Comparison of ENCODE assay signal across 25 cellular contexts in genomic region chr1:175080030-175080429, GRCh38. TPM values are rescaled to one million over a fixed set of nuclear protein-coding genes. Genes with fewer than 3 reads are reported as not detected.
"Had no signal": no experiment of that assay in that cellular context is flagged by ENCODE, and none has a peak within 500 bp of the region (broad histone marks: within the 10 kb centered on the region; RNA-seq: fewer than 3 reads in every experiment).

No MANE protein-coding gene starts in this region.

- H3K4me3 ChIP-seq: colonic mucosa, esophagus squamous epithelium, gastrocnemius medialis, heart right ventricle, left lung, lower lobe of right lung, mucosa of descending colon had no signal

- H3K27ac ChIP-seq: colonic mucosa, esophagus squamous epithelium, gastrocnemius medialis, heart right ventricle, left lung, lower lobe of right lung had no signal

- H3K36me3 ChIP-seq: colonic mucosa, esophagus squamous epithelium, gastrocnemius medialis, heart right ventricle, left lung, lower lobe of right lung had no signal

- H3K4me1 ChIP-seq: colonic mucosa, esophagus squamous epithelium, gastrocnemius medialis, heart right ventricle, left lung, lower lobe of right lung had no signal

- H3K27me3 ChIP-seq: colonic mucosa, esophagus squamous epithelium, gastrocnemius medialis, left lung had no signal

- ATAC-seq: effector memory CD8-positive, alpha-beta T cell; gastrocnemius medialis; heart right ventricle; left cardiac atrium; left lung; left ventricle myocardium superior; lower lobe of right lung; mucosa of descending colon had no signal

- DNase-seq: colonic mucosa; cortex of kidney; effector CD8-positive, alpha-beta T cell; effector memory CD8-positive, alpha-beta T cell; esophagus squamous epithelium; foreskin fibroblast; foreskin melanocyte; gastrocnemius medialis; glutamatergic neuron; head of caudate nucleus; heart right ventricle; hippocampal formation; left cardiac atrium; left lung; left ventricle myocardium superior; lower lobe of right lung; mesenchymal stem cell; mucosa of descending colon; naive B cell had no signal

- H3K9me3 ChIP-seq: colonic mucosa, esophagus squamous epithelium, gastrocnemius medialis, heart right ventricle, left lung, lower lobe of right lung, mucosa of descending colon had no signal

RNA-seq across cellular contexts. Expression of gene TNN, which starts 12.4 kb away (rescaled TPM):
- total RNA-seq: endothelial cell of umbilical vein, epithelial cell of proximal tubule, kidney epithelial cell, lung microvascular endothelial cell, myocyte had no signal
- polyA plus RNA-seq: endothelial cell of umbilical vein, keratinocyte had no signal
